Comparison of ENCODE assay signal across 8 cellular contexts in genomic region chr4:151013944-151014343, GRCh38. TPM values are rescaled to one million over a fixed set of nuclear protein-coding genes. Genes with fewer than 3 reads are reported as not detected.
DNase-seq lines count a peak whose midpoint lies in the region; ATAC-seq lines count a peak whose summit lies in the region.

No MANE protein-coding gene starts in this region.

- peaks cover 15% of the 10 kb centered on the region for H3K36me3 Mint-ChIP-seq in activated CD4-positive, alpha-beta T cell treated with anti-CD3 and anti-CD28 coated beads, Interleukin-2, amount 10 ng/mL, durations not matched to agents 24 days and 14 days (ENCODE audit: low read depth)
- peaks cover 30% of the 10 kb centered on the region for H3K36me3 Mint-ChIP-seq in activated naive CD8-positive, alpha-beta T cell treated with anti-CD3 and anti-CD28 coated beads for 36 hours

- H3K4me1 Mint-ChIP-seq in activated CD4-positive, alpha-beta T cell treated with anti-CD3 and anti-CD28 coated beads, Interleukin-2, amount 10 ng/mL, durations not matched to agents 24 days and 14 days: peaks cover 27% of the 10 kb centered on the region
- H3K4me1 Mint-ChIP-seq in activated naive CD8-positive, alpha-beta T cell treated with anti-CD3 and anti-CD28 coated beads for 36 hours: peaks cover 19% of the 10 kb centered on the region

- H3K4me3 Mint-ChIP-seq in activated CD4-positive, alpha-beta T cell treated with anti-CD3 and anti-CD28 coated beads, Interleukin-2, amount 10 ng/mL, durations not matched to agents 24 days and 14 days: peak overlapping the region; percentile 97
- H3K4me3 Mint-ChIP-seq in activated naive CD8-positive, alpha-beta T cell treated with anti-CD3 and anti-CD28 coated beads for 36 hours: peak overlapping the region; percentile 100

- peaks cover 6% of the 10 kb centered on the region for H3K4me1 ChIP-seq in thymus (ENCODE audit: control insufficient read depth, insufficient read depth, low read length)

- H3K27ac ChIP-seq in thymus (ENCODE audit: low read depth): no peak overlapping the region

- H3K36me3 ChIP-seq in thymus (ENCODE audit: control insufficient read depth, insufficient read depth): no peaks in the 10 kb centered on the region

- H3K27me3 ChIP-seq in thymus (ENCODE audit: control insufficient read depth, insufficient read depth): no peaks in the 10 kb centered on the region

- no peak for DNase-seq in activated CD4-positive, alpha-beta T cell treated with anti-CD3 and anti-CD28 coated beads, Interleukin-2, amount 10 ng/mL, durations not matched to agents 24 days and 14 days
- DNase-seq in activated CD4-positive, alpha-beta T cell treated with anti-CD3 and anti-CD28 coated beads for 1 hour: no peak
- DNase-seq in activated naive CD8-positive, alpha-beta T cell treated with anti-CD3 and anti-CD28 coated beads for 36 hours: no peak
- DNase-seq in left kidney (ENCODE audit: low read depth, low spot score) (peak; percentile 6), COLO829 (ENCODE audit: low spot score) (no peak)

- ATAC-seq in HG03565 (IDR thresholded peaks at IDR 0.05; ENCODE audit: unreplicated experiment): no peak
- ATAC-seq in HG02642 (IDR thresholded peaks at IDR 0.05; ENCODE audit: poor library complexity, unreplicated experiment): no peak

- intact Hi-C loops in activated CD4-positive, alpha-beta T cell treated with anti-CD3 and anti-CD28 coated beads, Interleukin-2, amount 10 ng/mL, durations not matched to agents 24 days and 14 days (cut with micrococcal nuclease): loop anchor here (2.0 to 10.0 kb wide), 2 partner anchors 43 to 579 kb away; no protein-coding TSS in a partner anchor

- no peaks in the 10 kb centered on the region for H3K9me3 Mint-ChIP-seq in activated CD4-positive, alpha-beta T cell treated with anti-CD3 and anti-CD28 coated beads, Interleukin-2, amount 10 ng/mL, durations not matched to agents 24 days and 14 days
- H3K9me3 Mint-ChIP-seq in activated naive CD8-positive, alpha-beta T cell treated with anti-CD3 and anti-CD28 coated beads for 36 hours: no peaks in the 10 kb centered on the region

- WGBS in thymus: 7% methylated on average over 4 of the region's 4 CpGs

- H3K4me3 ChIP-seq in thymus (ENCODE audit: low read length): peak overlapping the region; percentile 64

- peak overlapping the region; percentile 99 for H3K27ac Mint-ChIP-seq in activated CD4-positive, alpha-beta T cell treated with anti-CD3 and anti-CD28 coated beads, Interleukin-2, amount 10 ng/mL, durations not matched to agents 24 days and 14 days
- peak overlapping the region; percentile 99 for H3K27ac Mint-ChIP-seq in activated naive CD8-positive, alpha-beta T cell treated with anti-CD3 and anti-CD28 coated beads for 36 hours

- no peaks in the 10 kb centered on the region for H3K9me3 ChIP-seq in thymus (ENCODE audit: control insufficient read depth)

- H3K27me3 Mint-ChIP-seq in activated CD4-positive, alpha-beta T cell treated with anti-CD3 and anti-CD28 coated beads, Interleukin-2, amount 10 ng/mL, durations not matched to agents 24 days and 14 days: no peaks in the 10 kb centered on the region
- H3K27me3 Mint-ChIP-seq in activated naive CD8-positive, alpha-beta T cell treated with anti-CD3 and anti-CD28 coated beads for 36 hours: no peaks in the 10 kb centered on the region

RNA-seq across cellular contexts. Expression of gene LRBA, which starts 1.1 kb away (rescaled TPM):
- total RNA-seq in activated CD4-positive, alpha-beta T cell treated with anti-CD3 and anti-CD28 coated beads, Interleukin-2, amount 10 ng/mL, durations not matched to agents 24 days and 14 days: 52.6 and 54.0 TPM in 2 replicates
- 10 to 100 TPM; 52.5 to 61.2 TPM for total RNA-seq in activated naive CD8-positive, alpha-beta T cell treated with anti-CD3 and anti-CD28 coated beads for 36 hours
- 18.4 TPM for polyA plus RNA-seq in thymus
